ENCODE assay signal across 1 cellular context in genomic region chr1:205726619-205727125, GRCh38.
TF ChIP-seq lines count a peak whose summit lies in the region.

No MANE protein-coding gene starts in this region.

TF ChIP-seq in HepG2, 621 proteins besides CTCF, POLR2A, EP300 and RAD21 (continued from another document):
- TF ChIP-seq ARID4A (CRISPR knock-in tag; IDR thresholded peaks at IDR 0.05; ENCODE audit: borderline replicate concordance), result no peak; the same call in 1 of the 2 replicates
- TF ChIP-seq ZFP36L2 (CRISPR knock-in tag; IDR thresholded peaks at IDR 0.05), result no peak
- TF ChIP-seq ZEB1 (IDR thresholded peaks at IDR 0.05; ENCODE audit: insufficient replicate concordance, low read depth), result no peak
- no peak for TF ChIP-seq AGO1 (IDR thresholded peaks at IDR 0.05; ENCODE audit: low read depth, low read length, poor library complexity, severe bottlenecking)
- no peak for TF ChIP-seq ZNF382 (CRISPR knock-in tag; IDR thresholded peaks at IDR 0.05; ENCODE audit: borderline replicate concordance)
- no peak for TF ChIP-seq ZBTB25 (CRISPR knock-in tag; IDR thresholded peaks at IDR 0.05)
- peak; percentile 36; the same call in 1 of the 2 replicates for TF ChIP-seq REPIN1 (CRISPR knock-in tag; IDR thresholded peaks at IDR 0.05; ENCODE audit: borderline replicate concordance, low read depth)
- no peak for TF ChIP-seq GMEB2 (CRISPR knock-in tag; IDR thresholded peaks at IDR 0.05; ENCODE audit: low read depth)
- no peak for TF ChIP-seq MAF1 (CRISPR knock-in tag; IDR thresholded peaks at IDR 0.05; ENCODE audit: borderline replicate concordance)
- no peak for TF ChIP-seq CC2D1A (CRISPR knock-in tag; IDR thresholded peaks at IDR 0.05)
- no peak for TF ChIP-seq NFAT5 (CRISPR knock-in tag; IDR thresholded peaks at IDR 0.05)
- TF ChIP-seq ZNF501 (CRISPR knock-in tag; IDR thresholded peaks at IDR 0.05), result 0 out of 2 replicates have a peak, but pooled peaks have one; percentile 22
- no peak for TF ChIP-seq DBP (CRISPR knock-in tag; IDR thresholded peaks at IDR 0.05; ENCODE audit: not compliant biosample characterization)
